Comparison of ENCODE assay signal across 6 cellular contexts in genomic region chr19:53157601-53158000, GRCh38.
DNase-seq lines count a peak whose midpoint lies in the region; ATAC-seq and TF ChIP-seq lines count a peak whose summit lies in the region.

No MANE protein-coding gene starts in this region.

- H2AFZ ChIP-seq in ACC112 (ENCODE audit: low read length, unreplicated experiment) (no peak overlapping the region), MM.1S (ENCODE audit: low read length) (no peak overlapping the region)

- no peaks in the 10 kb centered on the region for H3F3A ChIP-seq in MM.1S (ENCODE audit: insufficient read depth, low read length)

- H3K27me3 ChIP-seq in ACC112 (ENCODE audit: insufficient read depth, low read length): no peaks in the 10 kb centered on the region
- H3K27me3 ChIP-seq in iPS-18a (ENCODE audit: control insufficient read depth, insufficient read depth, low read length): peaks cover 11% of the 10 kb centered on the region
- no peaks in the 10 kb centered on the region for H3K27me3 ChIP-seq in MM.1S (replicated peaks; ENCODE audit: insufficient read depth, low read length)

- no peaks in the 10 kb centered on the region for H3K9me2 ChIP-seq in MM.1S (replicated peaks; ENCODE audit: insufficient read depth, low read length)

- H3K9ac ChIP-seq in iPS-18a (ENCODE audit: low read length): no peak overlapping the region
- no peak overlapping the region for H3K9ac ChIP-seq in MM.1S (ENCODE audit: low read length)

- POLR2A ChIA-PET in RWPE1 (lab: Yijun Ruan, JAX; ENCODE audit: low non-redundant PET): no interaction called here

- ATAC-seq in HG03457 (IDR thresholded peaks at IDR 0.05; ENCODE audit: unreplicated experiment): no peak

- no peak overlapping the region for H3K27ac ChIP-seq in ACC112 (ENCODE audit: low read depth, low read length)
- peak overlapping the region; percentile 50 for H3K27ac ChIP-seq in RWPE1
- no peak overlapping the region for H3K27ac ChIP-seq in iPS-18a (ENCODE audit: low read length)
- H3K27ac ChIP-seq in MM.1S (ENCODE audit: low read length): no peak overlapping the region

- H3K4me1 ChIP-seq in ACC112 (ENCODE audit: control insufficient read depth, insufficient read depth, low read length, unreplicated experiment): peaks cover 4% of the 10 kb centered on the region
- no peaks in the 10 kb centered on the region for H3K4me1 ChIP-seq in iPS-18a (ENCODE audit: control insufficient read depth, low read depth, low read length)
- H3K4me1 ChIP-seq in MM.1S (ENCODE audit: low read length): no peaks in the 10 kb centered on the region

- H3K79me2 ChIP-seq in ACC112 (ENCODE audit: control insufficient read depth, insufficient read depth, low read length, unreplicated experiment) (peaks cover 22% of the 10 kb centered on the region), MM.1S (ENCODE audit: low read length) (no peaks in the 10 kb centered on the region)

- peak overlapping the region; percentile 90 for H3K4me3 ChIP-seq in ACC112 (ENCODE audit: low read depth, low read length)
- H3K4me3 ChIP-seq in iPS-18a (ENCODE audit: low read length): peak overlapping the region; percentile 78
- no peak overlapping the region for H3K4me3 ChIP-seq in MM.1S (ENCODE audit: low read length)

- TF ChIP-seq CTCF in RWPE1 (conservative IDR thresholded peaks at IDR 0.05; ENCODE audit: low read depth): no peak
- TF ChIP-seq CTCF in MM.1S (IDR thresholded peaks at IDR 0.05; ENCODE audit: low read length): no peak

- H3K9me3 ChIP-seq in iPS-18a (ENCODE audit: control insufficient read depth, low read depth, low read length): no peaks in the 10 kb centered on the region
- no peaks in the 10 kb centered on the region for H3K9me3 ChIP-seq in MM.1S (replicated peaks; ENCODE audit: insufficient read depth, low read length)

- DNase-seq in RWPE1 (ENCODE audit: low spot score) (no peak), NCI-H1930 (lab: John Stamatoyannopoulos, UW) (no peak), MM.1S (no peak)

- H3K36me3 ChIP-seq in ACC112 (ENCODE audit: insufficient read depth, low read length) (peaks cover 7% of the 10 kb centered on the region), iPS-18a (ENCODE audit: control insufficient read depth, low read depth, low read length) (peaks cover 3% of the 10 kb centered on the region), MM.1S (replicated peaks; ENCODE audit: insufficient read depth, low read length) (no peaks in the 10 kb centered on the region)

- CTCF ChIA-PET in RWPE1 (lab: Yijun Ruan, JAX): no interaction called here

- no peak overlapping the region for H3K4me2 ChIP-seq in MM.1S (ENCODE audit: low read depth, low read length)

- no peaks in the 10 kb centered on the region for H4K20me1 ChIP-seq in MM.1S (ENCODE audit: insufficient read depth, low read length)
